In the genomic region with DNA sequence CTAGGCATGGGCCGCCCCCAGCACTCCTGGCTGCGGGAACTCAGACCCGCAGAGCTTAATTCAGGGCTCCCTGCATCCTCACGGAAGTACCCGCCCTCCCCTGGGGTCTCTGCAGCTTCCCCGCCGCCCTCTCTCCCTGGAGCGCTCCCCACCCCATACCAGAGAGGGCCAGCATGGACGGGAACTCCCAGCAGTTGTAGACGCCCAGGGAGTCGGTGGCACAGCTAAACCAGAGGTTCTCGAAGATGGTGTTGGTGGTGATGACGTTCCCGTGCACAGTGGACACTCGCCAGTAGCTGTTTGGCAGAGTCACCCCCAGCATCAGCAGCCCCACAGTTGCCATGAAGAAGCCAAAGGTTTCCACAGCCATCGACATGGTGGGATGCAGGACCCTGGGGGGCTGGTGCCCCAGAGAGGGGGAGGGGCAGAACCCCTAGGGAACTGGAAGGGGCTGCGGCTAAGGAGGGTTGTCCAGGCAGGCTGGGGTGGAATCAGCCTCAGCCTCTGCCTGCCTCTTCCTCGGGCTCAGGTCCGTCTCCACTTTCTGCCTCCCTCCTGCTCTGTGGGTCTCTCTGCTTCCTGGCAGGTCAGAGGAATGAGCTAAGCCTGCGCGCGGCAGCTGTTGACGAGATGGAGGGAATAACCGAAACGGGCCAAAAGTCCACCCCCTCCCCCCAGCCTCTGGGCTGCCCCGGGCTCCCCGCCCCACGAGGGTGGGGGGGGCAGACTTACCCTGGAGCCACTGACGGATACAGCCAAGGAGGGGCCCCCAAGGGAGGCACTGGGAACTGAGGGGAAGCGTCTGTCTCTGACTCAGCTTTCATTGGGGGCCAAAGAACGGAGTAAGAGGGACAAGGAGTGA, we compare ENCODE assay signal across 9 cellular contexts. TPM values are rescaled to one million over a fixed set of nuclear protein-coding genes. Genes with fewer than 3 reads are reported as not detected.
DNase-seq lines count a peak whose midpoint lies in the region; ATAC-seq and TF ChIP-seq lines count a peak whose summit lies in the region.
"Had no signal": no experiment of that assay in that cellular context is flagged by ENCODE, and none has a peak within 500 bp of the region (broad histone marks: within the 10 kb centered on the region; RNA-seq: fewer than 3 reads in every experiment).

A gene with protein sequence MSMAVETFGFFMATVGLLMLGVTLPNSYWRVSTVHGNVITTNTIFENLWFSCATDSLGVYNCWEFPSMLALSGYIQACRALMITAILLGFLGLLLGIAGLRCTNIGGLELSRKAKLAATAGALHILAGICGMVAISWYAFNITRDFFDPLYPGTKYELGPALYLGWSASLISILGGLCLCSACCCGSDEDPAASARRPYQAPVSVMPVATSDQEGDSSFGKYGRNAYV (minus strand): TSS at position 597 of the 862 bp plus-strand sequence. CDS start 221 bp downstream, at position 376.

- no peak for ATAC-seq in GM18517 (IDR thresholded peaks at IDR 0.05; ENCODE audit: unreplicated experiment)
- no peak for ATAC-seq in HG02885 (IDR thresholded peaks at IDR 0.05; ENCODE audit: poor library complexity, unreplicated experiment)

- H3K27ac ChIP-seq in mesodermal cell (ENCODE audit: low read depth, low read length, severe bottlenecking) (peak within 1 kb of the TSS; percentile 30), tibial artery (peak within 1 kb of the TSS; percentile 39 to 50)

- H3K4me3 ChIP-seq in choroid plexus epithelial cell (ENCODE audit: low read depth, low read length): no peak within 1 kb of the TSS
- no peak within 1 kb of the TSS for H3K4me3 ChIP-seq in mesodermal cell (ENCODE audit: extremely low read depth, insufficient read depth, low read length, poor library complexity, severe bottlenecking)
- H3K4me3 ChIP-seq in tibial artery: peak within 1 kb of the TSS in 1 of 2 donors; percentile 16

- intact Hi-C loops in activated CD4-positive, alpha-beta T cell treated with anti-CD3 and anti-CD28 coated beads, Interleukin-2, amount 10 ng/mL, durations not matched to agents 24 days and 14 days (cut with micrococcal nuclease): no loop called here
- intact Hi-C loops in tibial artery (cut with DNase I; ENCODE audit: low total_unique reads): no loop called here

- no peaks in the 10 kb centered on the region for H3K27me3 Mint-ChIP-seq in activated CD4-positive, alpha-beta T cell treated with anti-CD3 and anti-CD28 coated beads, Interleukin-2, amount 10 ng/mL, durations not matched to agents 24 days and 14 days

- no peaks in the 10 kb centered on the region for H3K9me3 Mint-ChIP-seq in activated CD4-positive, alpha-beta T cell treated with anti-CD3 and anti-CD28 coated beads, Interleukin-2, amount 10 ng/mL, durations not matched to agents 24 days and 14 days

- peaks cover 25% of the 10 kb centered on the region for H3K4me1 ChIP-seq in mesodermal cell (ENCODE audit: control insufficient read depth, insufficient read depth, low read length, poor library complexity, severe bottlenecking)
- peaks cover 0 to 20% (median 8%) of the 10 kb centered on the region in 4 donors for H3K4me1 ChIP-seq in tibial artery

- peaks cover 35% of the 10 kb centered on the region for H3K36me3 ChIP-seq in mesodermal cell (ENCODE audit: control insufficient read depth, insufficient read depth, low read length)
- peaks cover 15 to 58% (median 41%) of the 10 kb centered on the region in 3 donors for H3K36me3 ChIP-seq in tibial artery

- no peaks in the 10 kb centered on the region for H3K9me3 ChIP-seq in mesodermal cell (ENCODE audit: control insufficient read depth, low read length)
- no peaks in the 10 kb centered on the region for H3K9me3 ChIP-seq in tibial artery

- H3K4me3 Mint-ChIP-seq in activated CD4-positive, alpha-beta T cell treated with anti-CD3 and anti-CD28 coated beads, Interleukin-2, amount 10 ng/mL, durations not matched to agents 24 days and 14 days: no peak within 1 kb of the TSS

- H3K27ac Mint-ChIP-seq in activated CD4-positive, alpha-beta T cell treated with anti-CD3 and anti-CD28 coated beads, Interleukin-2, amount 10 ng/mL, durations not matched to agents 24 days and 14 days: no peak within 1 kb of the TSS

- H3K27me3 ChIP-seq in tibial artery: no peaks in the 10 kb centered on the region

- 90 to 94% methylated on average over 19 of the region's 31 CpGs for WGBS in mesodermal cell (ENCODE audit: insufficient coverage in 2 of 2), 2 experiments

- no peak for TF ChIP-seq CTCF in choroid plexus epithelial cell (conservative IDR thresholded peaks at IDR 0.05; ENCODE audit: low read depth, low read length)
- no peak for TF ChIP-seq CTCF in tibial artery (IDR thresholded peaks at IDR 0.05)

- peaks cover 1% of the 10 kb centered on the region for H3K4me1 Mint-ChIP-seq in activated CD4-positive, alpha-beta T cell treated with anti-CD3 and anti-CD28 coated beads, Interleukin-2, amount 10 ng/mL, durations not matched to agents 24 days and 14 days

- DNase-seq in activated CD4-positive, alpha-beta T cell treated with anti-CD3 and anti-CD28 coated beads, Interleukin-2, amount 10 ng/mL, durations not matched to agents 24 days and 14 days: no peak
- no peak for DNase-seq in activated CD4-positive, alpha-beta T cell treated with anti-CD3 and anti-CD28 coated beads, Interleukin-2, amount 50 U/mL, for 4 hours
- peak; percentile 50 for DNase-seq in choroid plexus epithelial cell (ENCODE audit: low read depth)
- DNase-seq in tibial artery: peak; percentile 82 to 86
- DNase-seq in COLO829 (ENCODE audit: low spot score): no peak
- DNase-seq: NCI-H1694 treated with DMSO at 0.1 percent for 48 hours had no signal

- H3K36me3 Mint-ChIP-seq in activated CD4-positive, alpha-beta T cell treated with anti-CD3 and anti-CD28 coated beads, Interleukin-2, amount 10 ng/mL, durations not matched to agents 24 days and 14 days (ENCODE audit: low read depth): peaks cover 17% of the 10 kb centered on the region

RNA-seq across cellular contexts. Expression of the gene that starts here (rescaled TPM):
- total RNA-seq in activated CD4-positive, alpha-beta T cell treated with anti-CD3 and anti-CD28 coated beads, Interleukin-2, amount 10 ng/mL, durations not matched to agents 24 days and 14 days: 19.6 and 20.7 TPM in 2 replicates
- polyA plus RNA-seq in mesodermal cell (2013, experiment 1 of 2): 7.3 TPM
- 8.0 TPM for polyA plus RNA-seq in mesodermal cell (2013, experiment 2 of 2)

Comparison
In these comparisons a context has a peak if more than half of its experiments do, and no peak if none do; other contexts are left out.
1. DNase-seq: peak in choroid plexus epithelial cell (single experiment) and tibial artery (2 of 2); none in activated CD4-positive, alpha-beta T cell treated with anti-CD3 and anti-CD28 coated beads, Interleukin-2, amount 10 ng/mL, durations not matched to agents 24 days and 14 days (single experiment), activated CD4-positive, alpha-beta T cell treated with anti-CD3 and anti-CD28 coated beads, Interleukin-2, amount 50 U/mL, for 4 hours (0 of 2) and COLO829 (single experiment).